ENCODE assay signal across 1 cellular context in genomic region chr18:48828713-48829442, GRCh38.
TF ChIP-seq lines count a peak whose summit lies in the region.

No MANE protein-coding gene starts in this region.

TF ChIP-seq in HEK293, 187 proteins besides CTCF, POLR2A, EP300 and RAD21 (continued from another document and continues in another):
- peak; percentile 99 for TF ChIP-seq ZFHX2 (tag by site-specific recombination; conservative IDR thresholded peaks at IDR 0.05)
- TF ChIP-seq BCL6B (tag by site-specific recombination; IDR thresholded peaks at IDR 0.05), result no peak
- TF ChIP-seq ZNF513 (tag by site-specific recombination; IDR thresholded peaks at IDR 0.05), result peak; percentile 12; the same call in 1 of the 2 replicates
- peak; percentile 78 for TF ChIP-seq GLIS1 (tag by site-specific recombination; IDR thresholded peaks at IDR 0.05)
- no peak for TF ChIP-seq ZNF18 (tag by site-specific recombination; IDR thresholded peaks at IDR 0.05)
- peak; percentile 91 for TF ChIP-seq KLF17 (tag by site-specific recombination; IDR thresholded peaks at IDR 0.05)
- TF ChIP-seq REST (tag by site-specific recombination; IDR thresholded peaks at IDR 0.05), result no peak
- 0 out of 2 replicates have a peak, but pooled peaks have one; percentile 45 for TF ChIP-seq ZNF19 (tag by site-specific recombination; IDR thresholded peaks at IDR 0.05; ENCODE audit: low read depth)
- 0 out of 2 replicates have a peak, but pooled peaks have one; percentile 48 for TF ChIP-seq WT1 (tag by site-specific recombination; IDR thresholded peaks at IDR 0.05)
- TF ChIP-seq ZNF560 (tag by site-specific recombination; IDR thresholded peaks at IDR 0.05; ENCODE audit: borderline replicate concordance), result no peak
- TF ChIP-seq ZXDB (tag by site-specific recombination; IDR thresholded peaks at IDR 0.05), result peak; percentile 91
- peak; percentile 98 for TF ChIP-seq EGR2 (tag by site-specific recombination; IDR thresholded peaks at IDR 0.05; ENCODE audit: low read depth)
- TF ChIP-seq ZNF501 (tag by site-specific recombination; IDR thresholded peaks at IDR 0.05), result peak; percentile 32; the same call in 1 of the 2 replicates
- peak; percentile 85 for TF ChIP-seq PATZ1 (tag by site-specific recombination; IDR thresholded peaks at IDR 0.05)
- no peak; the same call in 1 of the 2 replicates for TF ChIP-seq ZNF266 (tag by site-specific recombination; IDR thresholded peaks at IDR 0.05; ENCODE audit: low read depth)
- TF ChIP-seq ZNF561 (tag by site-specific recombination; IDR thresholded peaks at IDR 0.05; ENCODE audit: borderline replicate concordance), result no peak
- TF ChIP-seq ZSCAN30 (tag by site-specific recombination; IDR thresholded peaks at IDR 0.05), result no peak; the same call in 1 of the 2 replicates
- no peak for TF ChIP-seq ZNF169 (tag by site-specific recombination; IDR thresholded peaks at IDR 0.05)
- no peak for TF ChIP-seq MZF1 (tag by site-specific recombination; IDR thresholded peaks at IDR 0.05; ENCODE audit: borderline replicate concordance)
- no peak for TF ChIP-seq PRDM1 (tag by site-specific recombination; IDR thresholded peaks at IDR 0.05)
- TF ChIP-seq ZNF449 (tag by site-specific recombination; IDR thresholded peaks at IDR 0.05), result no peak
- no peak for TF ChIP-seq SCRT2 (tag by site-specific recombination; IDR thresholded peaks at IDR 0.05)
- no peak for TF ChIP-seq ZNF239 (tag by site-specific recombination; IDR thresholded peaks at IDR 0.05)
- peak; percentile 33; the same call in 1 of the 2 replicates for TF ChIP-seq TCF7L2 (IDR thresholded peaks at IDR 0.05; ENCODE audit: borderline replicate concordance, low read depth, low read length)
- peak; percentile 5; the same call in 1 of the 2 replicates for TF ChIP-seq ZNF596 (tag by site-specific recombination; IDR thresholded peaks at IDR 0.05)
- 0 out of 2 replicates have a peak, but pooled peaks have one; percentile 24 for TF ChIP-seq ZNF366 (tag by site-specific recombination; conservative IDR thresholded peaks at IDR 0.05)
- TF ChIP-seq SP3 (tag by site-specific recombination; IDR thresholded peaks at IDR 0.05), result peak; percentile 71
- no peak for TF ChIP-seq ATF2 (tag by site-specific recombination; IDR thresholded peaks at IDR 0.05; ENCODE audit: low read depth)
- TF ChIP-seq TRIM28 (IDR thresholded peaks at IDR 0.05; ENCODE audit: borderline replicate concordance, low read length), result no peak
- TF ChIP-seq ZNF302 (tag by site-specific recombination; IDR thresholded peaks at IDR 0.05; ENCODE audit: low read depth), result no peak
- TF ChIP-seq ZBTB8A (tag by site-specific recombination; IDR thresholded peaks at IDR 0.05), result peak; percentile 71
- TF ChIP-seq ZBTB1 (tag by site-specific recombination; IDR thresholded peaks at IDR 0.05), result no peak
- peak; percentile 94 for TF ChIP-seq ZBTB17 (tag by site-specific recombination; IDR thresholded peaks at IDR 0.05)
- 0 out of 2 replicates have a peak, but pooled peaks have one; percentile 30 for TF ChIP-seq ZEB2 (tag by site-specific recombination; IDR thresholded peaks at IDR 0.05)
- peak; percentile 100 for TF ChIP-seq ZNF398 (tag by site-specific recombination; IDR thresholded peaks at IDR 0.05)
- TF ChIP-seq ZNF76 (tag by site-specific recombination; IDR thresholded peaks at IDR 0.05; ENCODE audit: borderline replicate concordance, low read depth), result no peak
- TF ChIP-seq SP7 (tag by site-specific recombination; IDR thresholded peaks at IDR 0.05), result peak; percentile 96
- TF ChIP-seq ZNF654 (tag by site-specific recombination; IDR thresholded peaks at IDR 0.05; ENCODE audit: low read depth), result no peak
- TF ChIP-seq KLF16 (tag by site-specific recombination; IDR thresholded peaks at IDR 0.05), result peak; percentile 63
- no peak for TF ChIP-seq FEZF1 (tag by site-specific recombination; IDR thresholded peaks at IDR 0.05)
- TF ChIP-seq KLF1 (tag by site-specific recombination; IDR thresholded peaks at IDR 0.05), result peak; percentile 71
- no peak for TF ChIP-seq OSR2 (tag by site-specific recombination; IDR thresholded peaks at IDR 0.05)
- TF ChIP-seq ZFP69B (tag by site-specific recombination; IDR thresholded peaks at IDR 0.05), result no peak
- no peak for TF ChIP-seq ZNF391 (tag by site-specific recombination; IDR thresholded peaks at IDR 0.05; ENCODE audit: borderline replicate concordance, low read depth)
- TF ChIP-seq ZBTB10 (tag by site-specific recombination; IDR thresholded peaks at IDR 0.05), result no peak
